ENCODE assay signal across 20 cellular contexts in the genomic region with DNA sequence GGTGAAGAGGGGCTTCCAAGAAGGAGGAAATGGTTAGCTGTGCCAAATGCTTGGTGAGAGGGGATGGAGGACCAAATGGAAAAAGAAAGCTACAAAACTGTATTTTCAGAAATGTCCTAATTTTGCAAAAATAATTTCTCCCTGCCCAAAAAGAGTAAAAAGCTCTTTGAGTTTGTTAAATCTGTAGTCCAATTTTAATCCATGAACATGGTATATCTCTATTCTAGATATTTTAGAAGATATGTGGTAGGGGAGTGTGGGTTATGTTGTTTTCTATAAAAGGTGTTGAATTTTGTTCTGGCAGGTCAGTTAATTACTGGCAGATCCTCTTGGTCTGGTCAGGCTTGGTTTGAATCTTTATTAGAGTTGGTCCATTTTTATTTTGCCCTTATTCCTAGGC.
A peak's percentile ranks its signal among the peaks of the same experiment; 100 is the strongest.
DNase-seq lines count a peak whose midpoint lies in the region; ATAC-seq, FAIRE-seq and TF ChIP-seq lines count a peak whose summit lies in the region.
"Had no signal": no experiment of that assay in that cellular context is flagged by ENCODE, and none has a peak within 500 bp of the region (broad histone marks: within the 10 kb centered on the region; RNA-seq: fewer than 3 reads in every experiment).

No MANE protein-coding gene starts in this region.

- DNase-seq in lung (ENCODE audit: low spot score), result peak; percentile 4
- DNase-seq in cardiac septum (ENCODE audit: low spot score), result no peak
- DNase-seq in activated CD4-positive, alpha-beta memory T cell treated with anti-CD3 and anti-CD28 coated beads, Interleukin-2, amount 10 ng/mL, durations not matched to agents 7 days and 5 days, result no peak
- DNase-seq in DMS 273 treated with DMSO at 0.1 percent for 48 hours (lab: John Stamatoyannopoulos, UW), result no peak
- DNase-seq: ACHN; CD4-positive, alpha-beta memory T cell; DMS153; DMS79 treated with DMSO at 0.1 percent for 48 hours; EL; GDM1; HCEC 1CT; Karpas-422 had no signal

- no peak for ATAC-seq in lung (ENCODE audit: insufficient read depth, low FRiP score)
- no peak for ATAC-seq in HG02588 (IDR thresholded peaks at IDR 0.05; ENCODE audit: unreplicated experiment)
- ATAC-seq: K562 had no signal

- POLR2A ChIA-PET in activated CD4-positive, alpha-beta memory T cell treated with anti-CD3 and anti-CD28 coated beads, Interleukin-2, amount 10 ng/mL, durations not matched to agents 7 days and 5 days (lab: Charles Lee), result no interaction called here

- TF ChIP-seq CTCF in lung (IDR thresholded peaks at IDR 0.05; ENCODE audit: control extremely low read depth, extremely low read depth), result no peak

- H3K4me1 ChIP-seq in HUES64 (ENCODE audit: insufficient read depth, low read length), result peaks cover 42% of the 10 kb centered on the region
- H3K4me1 ChIP-seq in lung (ENCODE audit: control insufficient read depth in 2 of 2, insufficient read depth in 2 of 2, low read length in 2 of 2), result no peaks in the 10 kb centered on the region

- H3K9me3 ChIP-seq in HUES64 (ENCODE audit: insufficient read depth, low read depth, low read length) (no peaks in the 10 kb centered on the region), lung (ENCODE audit: control insufficient read depth in 2 of 2, insufficient read depth in 1 of 2, low read length in 1 of 2) (peaks cover 4 to 9% of the 10 kb centered on the region in 2 donors)

- H3K27me3 ChIP-seq in HUES64 (ENCODE audit: insufficient read depth, low read length) (no peaks in the 10 kb centered on the region), lung (ENCODE audit: control insufficient read depth, insufficient read depth) (no peaks in the 10 kb centered on the region)

- H3K27ac Mint-ChIP-seq in activated CD4-positive, alpha-beta memory T cell treated with anti-CD3 and anti-CD28 coated beads, Interleukin-2, amount 10 ng/mL, durations not matched to agents 7 days and 5 days, result no peak overlapping the region
- H3K27ac Mint-ChIP-seq: B cell; CD4-positive, alpha-beta memory T cell had no signal

- H3K9ac ChIP-seq in HUES64 (ENCODE audit: low read depth, low read length), result no peak overlapping the region

- no peaks in the 10 kb centered on the region for H3K4me1 Mint-ChIP-seq in activated CD4-positive, alpha-beta memory T cell treated with anti-CD3 and anti-CD28 coated beads, Interleukin-2, amount 10 ng/mL, durations not matched to agents 7 days and 5 days
- H3K4me1 Mint-ChIP-seq: B cell; CD4-positive, alpha-beta memory T cell had no signal

- FAIRE-seq in G401.6 (lab: Jason Lieb, UNC), result peak; percentile 36
- FAIRE-seq: GM12892, GM19239, K562 had no signal

- H3K9me3 Mint-ChIP-seq in activated CD4-positive, alpha-beta memory T cell treated with anti-CD3 and anti-CD28 coated beads, Interleukin-2, amount 10 ng/mL, durations not matched to agents 7 days and 5 days, result no peaks in the 10 kb centered on the region

- CTCF ChIA-PET in activated CD4-positive, alpha-beta memory T cell treated with anti-CD3 and anti-CD28 coated beads, Interleukin-2, amount 10 ng/mL, durations not matched to agents 7 days and 5 days (lab: Charles Lee), result no interaction called here

- H3K27ac ChIP-seq in HUES64 (ENCODE audit: low read depth, low read length) (peak overlapping the region; percentile 91; the same call in 1 of the 2 replicates), lung (ENCODE audit: low read depth in 1 of 2, low read length in 1 of 2) (no peak overlapping the region)
- H3K27ac ChIP-seq: C4-2B had no signal

- no peaks in the 10 kb centered on the region for H3K36me3 Mint-ChIP-seq in activated CD4-positive, alpha-beta memory T cell treated with anti-CD3 and anti-CD28 coated beads, Interleukin-2, amount 10 ng/mL, durations not matched to agents 7 days and 5 days (ENCODE audit: low read depth)
- H3K36me3 Mint-ChIP-seq: CD4-positive, alpha-beta memory T cell had no signal

- H3K4me3 ChIP-seq in HUES64 (ENCODE audit: low read length) (no peak overlapping the region), lung (no peak overlapping the region)
- H3K4me3 ChIP-seq: K562 had no signal

- H3K36me3 ChIP-seq in HUES64 (ENCODE audit: insufficient read depth, low read length) (no peaks in the 10 kb centered on the region), lung (ENCODE audit: control insufficient read depth in 2 of 2, insufficient read depth in 2 of 2, low read length in 2 of 2) (no peaks in the 10 kb centered on the region)

- intact Hi-C loops in cardiac septum (cut with DNase I), result no loop called here

- no peak overlapping the region for H3K4me3 Mint-ChIP-seq in activated CD4-positive, alpha-beta memory T cell treated with anti-CD3 and anti-CD28 coated beads, Interleukin-2, amount 10 ng/mL, durations not matched to agents 7 days and 5 days
- H3K4me3 Mint-ChIP-seq: B cell; CD4-positive, alpha-beta memory T cell had no signal

- H3K27me3 Mint-ChIP-seq in activated CD4-positive, alpha-beta memory T cell treated with anti-CD3 and anti-CD28 coated beads, Interleukin-2, amount 10 ng/mL, durations not matched to agents 7 days and 5 days, result peaks cover 14% of the 10 kb centered on the region
